In genomic region chr5:1345876-1346626, GRCh38 we compare ENCODE assay signal across 8 cellular contexts. TPM values are rescaled to one million over a fixed set of nuclear protein-coding genes. Genes with fewer than 3 reads are reported as not detected.
DNase-seq lines count a peak whose midpoint lies in the region; TF ChIP-seq lines count a peak whose summit lies in the region.

No MANE protein-coding gene starts in this region.

- H3K27me3 ChIP-seq in adipocyte (replicated peaks; ENCODE audit: control insufficient read depth, insufficient read depth, low read length), result no peaks in the 10 kb centered on the region
- no peaks in the 10 kb centered on the region for H3K27me3 ChIP-seq in liver (ENCODE audit: control insufficient read depth in 4 of 4, insufficient read depth in 4 of 4, low read length in 3 of 4)
- H3K27me3 ChIP-seq in thymus (ENCODE audit: control insufficient read depth, insufficient read depth), result no peaks in the 10 kb centered on the region

- WGBS in liver, result 82% methylated on average over 27 of the region's 27 CpGs
- 88% methylated on average over 27 of the region's 27 CpGs for WGBS in thymus

- peak overlapping the region; percentile 99 for H3K9ac ChIP-seq in adipocyte (ENCODE audit: low read length)
- H3K9ac ChIP-seq in liver (ENCODE audit: low read depth in 1 of 2, low read length in 2 of 2), result peak overlapping the region in 1 of 2 donors; percentile 59

- POLR2A ChIA-PET in activated CD4-positive, alpha-beta T cell treated with anti-CD3 and anti-CD28 coated beads, Interleukin-2, amount 10 ng/mL, durations not matched to agents 7 days and 5 days (lab: Charles Lee), result no interaction called here

- peak overlapping the region; percentile 73 for H3K4me3 Mint-ChIP-seq in activated CD4-positive, alpha-beta T cell treated with anti-CD3 and anti-CD28 coated beads, Interleukin-2, amount 10 ng/mL, durations not matched to agents 7 days and 5 days

- peak overlapping the region; percentile 92 for H3K4me3 ChIP-seq in adipocyte (ENCODE audit: low read length)
- H3K4me3 ChIP-seq in liver (ENCODE audit: low read depth in 1 of 3, low read length in 3 of 3), result peak overlapping the region; percentile 79 to 91 (median 87)
- H3K4me3 ChIP-seq in thymus (ENCODE audit: low read length), result peak overlapping the region; percentile 99

- H3K9me3 Mint-ChIP-seq in activated CD4-positive, alpha-beta T cell treated with anti-CD3 and anti-CD28 coated beads, Interleukin-2, amount 10 ng/mL, durations not matched to agents 7 days and 5 days, result no peaks in the 10 kb centered on the region

- TF ChIP-seq CTCF in liver (IDR thresholded peaks at IDR 0.05; ENCODE audit: low read depth, low read length, missing input control), result no peak

- peaks cover 21% of the 10 kb centered on the region for H3K36me3 Mint-ChIP-seq in activated CD4-positive, alpha-beta T cell treated with anti-CD3 and anti-CD28 coated beads, Interleukin-2, amount 10 ng/mL, durations not matched to agents 7 days and 5 days (ENCODE audit: low read depth)

- H3K27ac Mint-ChIP-seq in activated CD4-positive, alpha-beta T cell treated with anti-CD3 and anti-CD28 coated beads, Interleukin-2, amount 10 ng/mL, durations not matched to agents 7 days and 5 days, result peak overlapping the region; percentile 83

- H3K27ac ChIP-seq in liver (ENCODE audit: low read depth in 1 of 2, low read length in 2 of 2) (no peak overlapping the region), thymus (ENCODE audit: low read depth) (no peak overlapping the region)

- peaks cover 26% of the 10 kb centered on the region for H3K4me1 Mint-ChIP-seq in activated CD4-positive, alpha-beta T cell treated with anti-CD3 and anti-CD28 coated beads, Interleukin-2, amount 10 ng/mL, durations not matched to agents 7 days and 5 days

- H3K36me3 ChIP-seq in adipocyte (ENCODE audit: control insufficient read depth, insufficient read depth, low read length, severe bottlenecking) (peaks cover 16% of the 10 kb centered on the region), liver (ENCODE audit: control insufficient read depth in 4 of 4, insufficient read depth in 3 of 4, low read depth in 1 of 4, low read length in 3 of 4) (peaks cover 7 to 13% (median 10%) of the 10 kb centered on the region in 4 donors), thymus (ENCODE audit: control insufficient read depth, insufficient read depth) (peaks cover 25% of the 10 kb centered on the region)

- TF ChIP-seq RAD21 in liver (IDR thresholded peaks at IDR 0.05), result no peak

- no peak for DNase-seq in activated CD4-positive, alpha-beta T cell treated with anti-CD3 and anti-CD28 coated beads, Interleukin-2, amount 10 ng/mL, durations not matched to agents 7 days and 5 days
- no peak for DNase-seq in activated CD4-positive, alpha-beta T cell treated with anti-CD3 and anti-CD28 coated beads for 1 hour
- DNase-seq in adipocyte (ENCODE audit: low read depth) (no peak), retina (no peak), cortex of kidney (lab: John Stamatoyannopoulos, UW) (no peak), DMS53 (lab: John Stamatoyannopoulos, UW) (no peak)

- H3K27me3 Mint-ChIP-seq in activated CD4-positive, alpha-beta T cell treated with anti-CD3 and anti-CD28 coated beads, Interleukin-2, amount 10 ng/mL, durations not matched to agents 7 days and 5 days, result no peaks in the 10 kb centered on the region

- H3K9me3 ChIP-seq in adipocyte (ENCODE audit: control insufficient read depth, low read length), result no peaks in the 10 kb centered on the region
- H3K9me3 ChIP-seq in liver (ENCODE audit: control insufficient read depth in 4 of 4, low read length in 3 of 4), result no peaks in the 10 kb centered on the region
- H3K9me3 ChIP-seq in thymus (ENCODE audit: control insufficient read depth), result no peaks in the 10 kb centered on the region

- CTCF ChIA-PET in activated CD4-positive, alpha-beta T cell treated with anti-CD3 and anti-CD28 coated beads, Interleukin-2, amount 10 ng/mL, durations not matched to agents 7 days and 5 days (lab: Charles Lee), result no interaction called here

- H3K4me1 ChIP-seq in adipocyte (ENCODE audit: control insufficient read depth, insufficient read depth, low read length), result peaks cover 23% of the 10 kb centered on the region
- H3K4me1 ChIP-seq in liver (ENCODE audit: control insufficient read depth in 4 of 4, insufficient read depth in 4 of 4, low read length in 3 of 4), result peaks cover 0 to 35% (median 26%) of the 10 kb centered on the region in 4 donors
- peaks cover 17% of the 10 kb centered on the region for H3K4me1 ChIP-seq in thymus (ENCODE audit: control insufficient read depth, insufficient read depth, low read length)

TF ChIP-seq in liver, 16 proteins besides CTCF, POLR2A, EP300 and RAD21:
- TF ChIP-seq HNF4A (conservative IDR thresholded peaks at IDR 0.05) (no peak), HNF4G (IDR thresholded peaks at IDR 0.05) (no peak), RXRA (IDR thresholded peaks at IDR 0.05) (no peak), EGR1 (IDR thresholded peaks at IDR 0.05; ENCODE audit: low read depth in 2 of 2) (no peak), NR2F2 (IDR thresholded peaks at IDR 0.05) (no peak)

RNA-seq across cellular contexts. Expression of gene CLPTM1L, which starts 1.2 kb away (rescaled TPM):
- 100 to 1,000 TPM; 122 to 123 TPM for total RNA-seq in activated CD4-positive, alpha-beta T cell treated with anti-CD3 and anti-CD28 coated beads, Interleukin-2, amount 10 ng/mL, durations not matched to agents 7 days and 5 days
- 100 to 1,000 TPM; 135 to 255 TPM for total RNA-seq in liver
- polyA plus RNA-seq in liver (100 to 1,000 TPM in 1 of 2 donors, 10 to 100 TPM in 1; 69.2 to 157 TPM), thymus (60.7 TPM)

RNA-seq across cellular contexts. Expression of gene TERT, which starts 51.2 kb away (rescaled TPM):
- total RNA-seq in activated CD4-positive, alpha-beta T cell treated with anti-CD3 and anti-CD28 coated beads, Interleukin-2, amount 10 ng/mL, durations not matched to agents 7 days and 5 days, result 1 to 10 TPM; 3.4 to 5.6 TPM
- under 1 TPM in 1 of 2 donors, not detected in 1; 0.14 TPM for total RNA-seq in liver
- polyA plus RNA-seq in liver, result not detected
- polyA plus RNA-seq in thymus, result 1.9 TPM
